In genomic region chr7:31924228-31924627, GRCh38 we compare ENCODE assay signal across 11 cellular contexts.
"Had no signal": no experiment of that assay in that cellular context is flagged by ENCODE, and none has a peak within 500 bp of the region (broad histone marks: within the 10 kb centered on the region; RNA-seq: fewer than 3 reads in every experiment).

No MANE protein-coding gene starts in this region.

- H3K4me3 ChIP-seq: GM23248, GM23338, HAP-1 had no signal

- H3K9me3 ChIP-seq: HAP-1 had no signal

- H2AFZ ChIP-seq: GM23248, GM23338 had no signal

- H3K4me2 ChIP-seq: GM23338 had no signal

- DNase-seq: GM23248, GOT3, H7, H9, HCEC 1CT, HFFc6 had no signal

- FAIRE-seq: H1, H54 had no signal

- H3K27ac ChIP-seq: GM23248 had no signal

- ATAC-seq: GM23338, HCT116 had no signal

- H3K9ac ChIP-seq: GM23248 had no signal

- H3K36me3 ChIP-seq: HAP-1 had no signal

- H3K4me1 ChIP-seq: HAP-1 had no signal
